In the genomic region with DNA sequence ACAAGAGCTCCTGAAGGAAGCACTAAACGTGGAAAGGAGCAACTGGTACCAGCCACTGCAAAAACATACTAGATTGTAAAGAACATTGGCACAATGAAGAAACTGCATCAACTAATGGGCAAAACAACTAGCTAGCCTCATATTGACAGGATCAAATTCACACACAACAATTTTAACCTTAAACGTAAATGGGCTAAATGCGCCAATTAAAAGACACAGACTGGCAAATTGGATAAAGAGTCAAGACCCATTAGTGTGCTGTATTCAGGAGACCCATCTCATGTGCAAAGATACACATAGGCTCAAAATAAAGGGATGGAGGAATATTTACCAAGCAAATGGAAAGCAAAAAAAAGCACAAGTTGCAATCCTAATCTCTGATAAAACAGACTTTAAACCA, we compare ENCODE assay signal across 3 cellular contexts.
TF ChIP-seq lines count a peak whose summit lies in the region.

No MANE protein-coding gene starts in this region.

TF ChIP-seq in HEK293, 187 proteins besides CTCF, POLR2A, EP300 and RAD21:
- peak; percentile 89 for TF ChIP-seq ZNF529 (tag by site-specific recombination; IDR thresholded peaks at IDR 0.05; ENCODE audit: insufficient replicate concordance)

TF ChIP-seq in K562, 482 proteins besides CTCF, POLR2A, EP300 and RAD21:
- TF ChIP-seq ZNF507 (tag; conservative IDR thresholded peaks at IDR 0.05) = peak; percentile 97
- TF ChIP-seq ZNF354B (CRISPR knock-in tag; IDR thresholded peaks at IDR 0.05) = 0 out of 2 replicates have a peak, but pooled peaks have one; percentile 62

TF ChIP-seq in HepG2, 621 proteins besides CTCF, POLR2A, EP300 and RAD21:
- peak; percentile 13 for TF ChIP-seq ZNF282 (IDR thresholded peaks at IDR 0.05; ENCODE audit: partially characterized antibody)
- 0 out of 2 replicates have a peak, but pooled peaks have one; percentile 28 for TF ChIP-seq ISL2 (CRISPR knock-in tag; IDR thresholded peaks at IDR 0.05)
